Comparison of ENCODE assay signal across 8 cellular contexts in the genomic region with DNA sequence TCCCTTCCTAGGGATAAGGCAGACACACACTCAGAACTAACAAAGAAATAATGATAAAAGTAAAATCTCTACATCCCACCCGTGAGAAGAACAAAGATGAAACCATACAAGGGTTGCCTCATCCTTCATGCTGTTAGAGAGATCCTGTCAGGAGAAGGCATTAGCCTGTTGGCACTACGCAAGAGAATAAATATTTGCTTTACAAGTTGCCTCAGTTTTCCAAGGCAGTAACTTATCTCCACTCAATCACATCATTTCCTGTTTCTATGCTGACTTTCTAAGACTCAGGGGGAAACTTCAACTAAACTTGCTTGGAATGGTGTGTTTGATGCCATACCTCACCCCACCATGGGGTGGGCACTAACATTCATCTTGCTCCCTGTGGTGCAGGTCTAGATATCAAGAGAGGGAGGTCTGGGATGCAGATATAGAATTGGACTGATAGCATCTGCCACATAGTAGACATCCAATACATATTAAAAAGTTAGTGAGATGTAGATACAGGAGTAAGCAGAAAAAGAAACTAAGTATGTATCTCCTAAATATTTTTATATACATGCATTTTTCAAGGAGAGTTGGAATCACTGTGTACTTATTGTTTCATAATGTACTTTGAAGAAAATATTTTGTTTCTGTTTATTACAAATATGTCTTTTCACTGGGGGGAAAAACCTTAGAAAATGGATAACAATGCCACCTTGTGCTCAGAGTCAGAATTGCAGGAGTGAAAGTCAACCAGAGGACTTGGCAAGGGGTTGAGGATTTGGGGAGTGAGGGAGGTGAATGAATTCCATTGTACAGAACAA.
DNase-seq lines count a peak whose midpoint lies in the region; ATAC-seq and TF ChIP-seq lines count a peak whose summit lies in the region.

No MANE protein-coding gene starts in this region.

- H3K27me3 Mint-ChIP-seq in memory B cell = no peaks in the 10 kb centered on the region

- no peaks in the 10 kb centered on the region for H3K36me3 Mint-ChIP-seq in memory B cell

- peak; percentile 57 for TF ChIP-seq CTCF in cardiac fibroblast (IDR thresholded peaks at IDR 0.05; ENCODE audit: low read depth, low read length)

- ATAC-seq in GM21717 (IDR thresholded peaks at IDR 0.05; ENCODE audit: unreplicated experiment) (peak; percentile 55), memory B cell (ENCODE audit: low read depth) (no peak), HG03039 (IDR thresholded peaks at IDR 0.05; ENCODE audit: unreplicated experiment) (no peak), GM19023 (IDR thresholded peaks at IDR 0.05; ENCODE audit: unreplicated experiment) (no peak)

- H3K4me1 Mint-ChIP-seq in memory B cell = no peaks in the 10 kb centered on the region

- no peak overlapping the region for H3K4me3 ChIP-seq in cardiac fibroblast (replicated peaks in 1 of 2; ENCODE audit: low read depth in 2 of 2, low read length in 2 of 2)

- H3K9me3 Mint-ChIP-seq in memory B cell = peaks cover 4% of the 10 kb centered on the region

- peak; percentile 0 for DNase-seq in NK-92 treated with Interleukin-12 subunit alpha and Interleukin-12 subunit beta, amount 100 ng/mL, for 24 hours (lab: John Stamatoyannopoulos, UW)
- DNase-seq in NK-92 (lab: John Stamatoyannopoulos, UW; ENCODE audit: unreplicated experiment) (no peak), NCI-H524 treated with DMSO at 0.1 percent for 48 hours (lab: John Stamatoyannopoulos, UW) (peak; percentile 6), cardiac fibroblast (ENCODE audit: low read depth in 2 of 2) (peak; percentile 69 to 71), memory B cell (ENCODE audit: low spot score in 2 of 2) (peak; percentile 0 to 15)

- H3K27ac Mint-ChIP-seq in memory B cell = no peak overlapping the region

- no peak overlapping the region for H3K4me3 Mint-ChIP-seq in memory B cell
